In genomic region chr13:54356849-54357248, GRCh38 we compare ENCODE assay signal across 19 cellular contexts.
"Had no signal": no experiment of that assay in that cellular context is flagged by ENCODE, and none has a peak within 500 bp of the region (broad histone marks: within the 10 kb centered on the region; RNA-seq: fewer than 3 reads in every experiment).

No MANE protein-coding gene starts in this region.

- H3K27me3 Mint-ChIP-seq: activated naive CD4-positive, alpha-beta T cell treated with anti-CD3 and anti-CD28 coated beads, Interleukin-2, amount 50 U/mL, for 24 hours; effector memory CD8-positive, alpha-beta T cell; natural killer cell treated with Interleukin-12 subunit alpha and Interleukin-12 subunit beta and Interleukin-15 and Interleukin-18, amount 100 ng/mL, for 72 hours had no signal

- H3K4me3 Mint-ChIP-seq: activated naive CD4-positive, alpha-beta T cell treated with anti-CD3 and anti-CD28 coated beads, Interleukin-2, amount 50 U/mL, for 24 hours; effector memory CD8-positive, alpha-beta T cell; natural killer cell treated with Interleukin-12 subunit alpha and Interleukin-12 subunit beta and Interleukin-15 and Interleukin-18, amount 100 ng/mL, for 72 hours had no signal

- H3K4me1 Mint-ChIP-seq: activated naive CD4-positive, alpha-beta T cell treated with anti-CD3 and anti-CD28 coated beads, Interleukin-2, amount 50 U/mL, for 24 hours had no signal

- H3K27ac ChIP-seq: ascending aorta, hepatocyte, lower lobe of right lung, right atrium auricular region, thyroid gland, VCaP had no signal

- H3K9me3 ChIP-seq: ascending aorta, lower lobe of right lung, right atrium auricular region, thyroid gland had no signal

- H3K27me3 ChIP-seq: ascending aorta, hepatocyte, right atrium auricular region, thyroid gland had no signal

- FAIRE-seq: bronchial epithelial cell had no signal

- DNase-seq: activated CD4-positive, alpha-beta T cell treated with anti-CD3 and anti-CD28 coated beads for 1 hour; activated gamma-delta T cell; effector memory CD8-positive, alpha-beta T cell; islet precursor cell; lower lobe of right lung; occipital lobe; stimulated activated CD4-positive, alpha-beta T cell treated with anti-CD3 and anti-CD28 coated beads, Interleukin-12 subunit alpha, Interleukin-12 subunit beta, amount 100 ng/mL, for 4 hours; stimulated activated CD4-positive, alpha-beta T cell treated with anti-CD3 and anti-CD28 coated beads, Interleukin-1b, Interleukin-23, amount 100 ng/mL, for 48 hours; stimulated activated CD8-positive, alpha-beta memory T cell treated with anti-CD3 and anti-CD28 coated beads, Interleukin-4, amount 100 ng/mL, for 48 hours; stimulated activated naive CD4-positive, alpha-beta T cell treated with Interleukin-2 at 50 U/mL for 16 hours; T-helper 2 cell; thyroid gland had no signal

- ATAC-seq: effector memory CD8-positive, alpha-beta T cell; lower lobe of right lung; natural killer cell treated with Interleukin-12 subunit alpha and Interleukin-12 subunit beta and Interleukin-15 and Interleukin-18, amount 100 ng/mL, for 72 hours had no signal

- H3K4me1 ChIP-seq: ascending aorta, lower lobe of right lung, right atrium auricular region, thyroid gland had no signal

- H3K9me3 Mint-ChIP-seq: activated naive CD4-positive, alpha-beta T cell treated with anti-CD3 and anti-CD28 coated beads, Interleukin-2, amount 50 U/mL, for 24 hours had no signal

- H3K27ac Mint-ChIP-seq: activated naive CD4-positive, alpha-beta T cell treated with anti-CD3 and anti-CD28 coated beads, Interleukin-2, amount 50 U/mL, for 24 hours; effector memory CD8-positive, alpha-beta T cell; natural killer cell treated with Interleukin-12 subunit alpha and Interleukin-12 subunit beta and Interleukin-15 and Interleukin-18, amount 100 ng/mL, for 72 hours had no signal

- H3K36me3 Mint-ChIP-seq: activated naive CD4-positive, alpha-beta T cell treated with anti-CD3 and anti-CD28 coated beads, Interleukin-2, amount 50 U/mL, for 24 hours; natural killer cell treated with Interleukin-12 subunit alpha and Interleukin-12 subunit beta and Interleukin-15 and Interleukin-18, amount 100 ng/mL, for 72 hours had no signal

- H3K4me3 ChIP-seq: ascending aorta, hepatocyte, lower lobe of right lung, right atrium auricular region, thyroid gland had no signal

- H3K36me3 ChIP-seq: ascending aorta, lower lobe of right lung, right atrium auricular region, thyroid gland had no signal
